ENCODE assay signal across 11 cellular contexts in the genomic region with DNA sequence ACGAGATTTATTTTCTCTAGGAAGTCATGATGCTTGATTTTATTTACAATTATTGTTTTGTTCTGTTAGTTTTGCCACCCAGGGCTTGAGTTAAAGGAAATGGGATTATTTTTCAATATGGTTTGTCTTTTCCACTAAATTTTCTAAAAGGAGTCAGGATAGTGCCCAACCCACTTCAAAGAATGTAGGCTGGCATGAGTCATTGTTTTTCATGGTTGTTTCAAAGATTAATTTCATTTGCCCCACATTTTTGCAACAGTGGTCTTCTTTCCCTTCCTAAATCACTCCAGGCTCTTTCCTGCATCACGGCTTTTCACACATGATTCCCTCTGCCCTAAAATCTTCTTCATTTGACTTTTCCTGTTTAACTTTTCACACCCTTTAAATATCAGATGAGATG. TPM values are rescaled to one million over a fixed set of nuclear protein-coding genes. Genes with fewer than 3 reads are reported as not detected.
DNase-seq lines count a peak whose midpoint lies in the region; ATAC-seq and TF ChIP-seq lines count a peak whose summit lies in the region.
"Had no signal": no experiment of that assay in that cellular context is flagged by ENCODE, and none has a peak within 500 bp of the region (broad histone marks: within the 10 kb centered on the region; RNA-seq: fewer than 3 reads in every experiment).

No MANE protein-coding gene starts in this region.

- intact Hi-C loops in esophagus squamous epithelium (cut with DNase I): no loop called here
- intact Hi-C loops in transverse colon (cut with DNase I; ENCODE audit: low total_unique reads): no loop called here
- intact Hi-C loops in testis (cut with DNase I; ENCODE audit: low total_unique reads): no loop called here

- in situ Hi-C loops in transverse colon (cut with MboI; ENCODE audit: low pct_ligation_motif_present in 1 of 4, low pct_unique_long_range_greater_than_20kb in 1 of 4, low sequenced_read_pairs in 3 of 4): no loop called here

- TF ChIP-seq EP300 in transverse colon (IDR thresholded peaks at IDR 0.05; ENCODE audit: low read depth): no peak

- no peak for TF ChIP-seq CTCF in Peyer's patch (IDR thresholded peaks at IDR 0.05)
- no peak for TF ChIP-seq CTCF in esophagus squamous epithelium (IDR thresholded peaks at IDR 0.05)
- TF ChIP-seq CTCF in transverse colon (IDR thresholded peaks at IDR 0.05): no peak
- TF ChIP-seq CTCF in testis (IDR thresholded peaks at IDR 0.05): no peak

- no peaks in the 10 kb centered on the region for H3K27me3 Mint-ChIP-seq in activated T-cell treated with anti-CD3 and anti-CD28 coated beads, Interleukin-2, amount 50 U/mL, for 4 hours (ENCODE audit: low read depth)

- H3K4me3 Mint-ChIP-seq in activated T-cell treated with anti-CD3 and anti-CD28 coated beads, Interleukin-2, amount 50 U/mL, for 4 hours: peak overlapping the region; percentile 87
- H3K4me3 Mint-ChIP-seq: nephron had no signal

- H3K27me3 ChIP-seq in Peyer's patch: no peaks in the 10 kb centered on the region
- H3K27me3 ChIP-seq in esophagus squamous epithelium: no peaks in the 10 kb centered on the region
- H3K27me3 ChIP-seq in transverse colon: no peaks in the 10 kb centered on the region
- no peaks in the 10 kb centered on the region for H3K27me3 ChIP-seq in testis

- no peak for ATAC-seq in activated T-cell treated with anti-CD3 and anti-CD28 coated beads, Interleukin-2, amount 50 U/mL, for 4 hours

- H3K36me3 ChIP-seq in Peyer's patch: no peaks in the 10 kb centered on the region
- no peaks in the 10 kb centered on the region for H3K36me3 ChIP-seq in esophagus squamous epithelium
- no peaks in the 10 kb centered on the region for H3K36me3 ChIP-seq in transverse colon
- no peaks in the 10 kb centered on the region for H3K36me3 ChIP-seq in testis (ENCODE audit: low read depth, missing control alignments)

- H3K4me1 Mint-ChIP-seq in activated T-cell treated with anti-CD3 and anti-CD28 coated beads, Interleukin-2, amount 50 U/mL, for 4 hours (ENCODE audit: low read depth): peaks cover 85% of the 10 kb centered on the region
- H3K4me1 Mint-ChIP-seq: nephron had no signal

- H3K4me1 ChIP-seq in Peyer's patch (peaks cover 0 to 11% (median 0%) of the 10 kb centered on the region in 4 donors), esophagus squamous epithelium (no peaks in the 10 kb centered on the region), transverse colon (peaks cover 0 to 13% (median 0%) of the 10 kb centered on the region in 4 donors), testis (no peaks in the 10 kb centered on the region)

- no peak for DNase-seq in activated T-cell treated with anti-CD3 and anti-CD28 coated beads, Interleukin-2, amount 50 U/mL, for 4 hours
- DNase-seq in activated T-cell treated with anti-CD3 and anti-CD28 coated beads, Interleukin-2, amount 50 U/mL, for 1 hour: no peak
- no peak for DNase-seq in Peyer's patch
- DNase-seq in esophagus squamous epithelium (lab: John Stamatoyannopoulos, UW): no peak
- DNase-seq in transverse colon: no peak
- no peak for DNase-seq in GM19238 (ENCODE audit: insufficient read length, low spot score)
- no peak for DNase-seq in testis
- no peak for DNase-seq in GF-D8 (lab: John Stamatoyannopoulos, UW)
- DNase-seq: effector CD4-positive, alpha-beta T cell; NCI-H510A treated with DMSO at 0.1 percent for 48 hours had no signal

- H3K9me3 Mint-ChIP-seq in activated T-cell treated with anti-CD3 and anti-CD28 coated beads, Interleukin-2, amount 50 U/mL, for 4 hours: peaks cover 8% of the 10 kb centered on the region

- H3K9me3 ChIP-seq in Peyer's patch (no peaks in the 10 kb centered on the region), esophagus squamous epithelium (no peaks in the 10 kb centered on the region), transverse colon (no peaks in the 10 kb centered on the region), testis (no peaks in the 10 kb centered on the region)

- TF ChIP-seq POLR2A in Peyer's patch (IDR thresholded peaks at IDR 0.05) (no peak), esophagus squamous epithelium (IDR thresholded peaks at IDR 0.05) (no peak), transverse colon (IDR thresholded peaks at IDR 0.05) (no peak), testis (IDR thresholded peaks at IDR 0.05) (no peak)

- H3K27ac ChIP-seq in Peyer's patch: peak overlapping the region; percentile 51 to 81 (median 70)
- peak overlapping the region in 2 of 4 donors; percentile 59 to 63 for H3K27ac ChIP-seq in esophagus squamous epithelium
- H3K27ac ChIP-seq in transverse colon: peak overlapping the region; percentile 21 to 62 (median 48)
- no peak overlapping the region for H3K27ac ChIP-seq in testis

- WGBS in esophagus squamous epithelium, 2 donors: 14 to 24% methylated on average over 2 of the region's 2 CpGs
- WGBS in transverse colon (ENCODE audit: low coverage in 1 of 2), 2 donors: 28 to 36% methylated on average over 2 of the region's 2 CpGs
- WGBS in testis, 2 donors: 55 to 62% methylated on average over 2 of the region's 2 CpGs

- H3K4me3 ChIP-seq in Peyer's patch: peak overlapping the region in 3 of 4 donors; percentile 23 to 36 (median 33)
- H3K4me3 ChIP-seq in esophagus squamous epithelium: peak overlapping the region in 3 of 4 donors; percentile 6 to 54 (median 30)
- H3K4me3 ChIP-seq in transverse colon: peak overlapping the region in 1 of 4 donors; percentile 8
- no peak overlapping the region for H3K4me3 ChIP-seq in testis

- peaks cover 17% of the 10 kb centered on the region for H3K36me3 Mint-ChIP-seq in activated T-cell treated with anti-CD3 and anti-CD28 coated beads, Interleukin-2, amount 50 U/mL, for 4 hours (ENCODE audit: insufficient read depth)

RNA-seq across cellular contexts. Expression of gene SLAMF6, which starts 2.5 kb away (rescaled TPM):
- 10 to 100 TPM; 19.4 to 26.6 (median 19.6) TPM for total RNA-seq in activated T-cell treated with anti-CD3 and anti-CD28 coated beads, Interleukin-2, amount 50 U/mL, for 4 hours
- total RNA-seq in Peyer's patch: 10 to 100 TPM in 1 of 4 donors, 1 to 10 TPM in 2, under 1 TPM in 1; 0.57 to 10.7 (median 5.2) TPM
- 1 to 10 TPM; 1.2 to 5.0 (median 1.5) TPM for total RNA-seq in esophagus squamous epithelium
- 1 to 10 TPM in 2 of 4 donors, under 1 TPM in 1, not detected in 1; 0.60 to 6.7 (median 2.3) TPM for total RNA-seq in transverse colon
- total RNA-seq in testis: 1 to 10 TPM in 1 of 2 donors, under 1 TPM in 1; 0.68 to 1.6 TPM
- polyA plus RNA-seq in testis (ENCODE audit: insufficient read depth, low read depth, low replicate concordance): 2.3 TPM

RNA-seq across cellular contexts. Expression of gene CD84, which starts 58.7 kb away (rescaled TPM):
- total RNA-seq in activated T-cell treated with anti-CD3 and anti-CD28 coated beads, Interleukin-2, amount 50 U/mL, for 4 hours: 10 to 100 TPM in 1 of 3 donors, 1 to 10 TPM in 2; 7.0 to 14.7 (median 7.7) TPM
- total RNA-seq in Peyer's patch (10 to 100 TPM in 1 of 4 donors, 1 to 10 TPM in 3; 2.7 to 24.8 (median 5.2) TPM), esophagus squamous epithelium (1 to 10 TPM in 3 of 4 donors, under 1 TPM in 1; 0.61 to 9.0 (median 2.4) TPM), transverse colon (1 to 10 TPM; 1.4 to 8.6 (median 5.8) TPM), testis (1 to 10 TPM; 6.4 to 6.9 TPM)
- 7.7 TPM for polyA plus RNA-seq in testis (ENCODE audit: insufficient read depth, low read depth, low replicate concordance)

Comparison
In these comparisons a context has a peak if more than half of its experiments do, and no peak if none do; other contexts are left out.
1. H3K27ac ChIP-seq: peak in Peyer's patch (4 of 4) and transverse colon (4 of 4); none in testis (0 of 2).
2. H3K4me3 ChIP-seq: peak in Peyer's patch (3 of 4) and esophagus squamous epithelium (3 of 4); none in testis (0 of 2).